In the genomic region with DNA sequence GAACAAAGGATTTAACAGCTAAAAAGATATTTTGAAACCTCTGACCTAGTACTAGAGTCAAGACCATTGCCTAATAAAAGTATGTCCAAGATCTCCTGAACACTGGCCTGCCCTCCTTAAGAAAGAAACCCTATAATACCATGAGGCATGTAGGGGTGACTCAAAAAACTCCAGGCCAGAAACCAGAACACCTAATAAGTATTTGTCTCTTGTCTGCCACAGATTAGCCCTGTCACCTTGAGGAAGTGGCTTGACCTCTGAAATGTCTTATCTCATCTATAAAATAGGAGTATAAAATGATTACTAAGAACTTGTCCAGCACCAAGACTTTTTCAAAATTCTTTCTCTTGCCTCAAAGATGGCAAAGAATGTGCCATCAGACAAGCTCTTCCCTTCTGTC, we compare ENCODE assay signal across 20 cellular contexts.
DNase-seq lines count a peak whose midpoint lies in the region; ATAC-seq and TF ChIP-seq lines count a peak whose summit lies in the region.
"Had no signal": no experiment of that assay in that cellular context is flagged by ENCODE, and none has a peak within 500 bp of the region (broad histone marks: within the 10 kb centered on the region; RNA-seq: fewer than 3 reads in every experiment).

No MANE protein-coding gene starts in this region.

- CTCF ChIA-PET in WTC11 (lab: Charles Lee) = no interaction called here

- TF ChIP-seq CTCF in WTC11 (IDR thresholded peaks at IDR 0.05) (no peak), endodermal cell (conservative IDR thresholded peaks at IDR 0.05) (no peak)

- POLR2A ChIA-PET in WTC11 (lab: Charles Lee) = no interaction called here

- H3K4me3 ChIP-seq in mesodermal cell (ENCODE audit: extremely low read depth, insufficient read depth, low read length, poor library complexity, severe bottlenecking) = no peak overlapping the region
- no peak overlapping the region for H3K4me3 ChIP-seq in endodermal cell (ENCODE audit: low read length)
- H3K4me3 ChIP-seq: K562, SJSA1 had no signal

- H3K36me3 Mint-ChIP-seq in WTC11 = peaks cover 4% of the 10 kb centered on the region; the same call in 1 of the 2 replicates
- peaks cover 7% of the 10 kb centered on the region for H3K36me3 Mint-ChIP-seq in endodermal cell (ENCODE audit: low read depth)

- no peak overlapping the region for H3K9ac ChIP-seq in endodermal cell (ENCODE audit: extremely low read depth, low read length, poor library complexity, severe bottlenecking)

- no peaks in the 10 kb centered on the region for H3K4me1 ChIP-seq in mesodermal cell (ENCODE audit: control insufficient read depth, insufficient read depth, low read length, poor library complexity, severe bottlenecking)
- H3K4me1 ChIP-seq in endodermal cell (ENCODE audit: control insufficient read depth, insufficient read depth, low read length) = peaks cover 4% of the 10 kb centered on the region
- H3K4me1 ChIP-seq: SJSA1 had no signal

- DNase-seq in EL (peak; percentile 2), HCEC 1CT (peak; percentile 3), WTC11 (ENCODE audit: low spot score) (no peak), endodermal cell (no peak), iPS-NIHi7 (ENCODE audit: extremely low spot score) (no peak), amniotic stem cell (lab: John Stamatoyannopoulos, UW) (no peak)
- DNase-seq: CD4-positive, CD25-positive, alpha-beta regulatory T cell; GOT3; NCI-H1105; NCI-H146; NCI-H2029; NCI-H2227 treated with DMSO at 0.1 percent for 48 hours; NCI-H510A had no signal

- ATAC-seq in WTC11 = no peak
- ATAC-seq: HCT116, HepG2, K562, Panc1 had no signal

- H3K27ac Mint-ChIP-seq in WTC11 (no peak overlapping the region), endodermal cell (no peak overlapping the region)
- H3K27ac Mint-ChIP-seq: CD4-positive, CD25-positive, alpha-beta regulatory T cell had no signal

- H3K4me3 Mint-ChIP-seq in WTC11 = no peak overlapping the region
- H3K4me3 Mint-ChIP-seq in endodermal cell = no peak overlapping the region
- H3K4me3 Mint-ChIP-seq: CD4-positive, CD25-positive, alpha-beta regulatory T cell had no signal

- peaks cover 6% of the 10 kb centered on the region; the same call in 1 of the 2 replicates for H3K9me3 Mint-ChIP-seq in WTC11
- H3K9me3 Mint-ChIP-seq in endodermal cell = peaks cover 7% of the 10 kb centered on the region

- no peaks in the 10 kb centered on the region for H3K4me1 Mint-ChIP-seq in WTC11
- no peaks in the 10 kb centered on the region for H3K4me1 Mint-ChIP-seq in endodermal cell

- H3K36me3 ChIP-seq in mesodermal cell (ENCODE audit: control insufficient read depth, insufficient read depth, low read length) = no peaks in the 10 kb centered on the region
- H3K36me3 ChIP-seq in endodermal cell (ENCODE audit: control insufficient read depth, insufficient read depth, low read length) = peaks cover 5% of the 10 kb centered on the region
- H3K36me3 ChIP-seq: SJSA1 had no signal

- H3K27me3 Mint-ChIP-seq in WTC11 (ENCODE audit: low read depth) (no peaks in the 10 kb centered on the region), endodermal cell (ENCODE audit: insufficient read depth) (no peaks in the 10 kb centered on the region)
- H3K27me3 Mint-ChIP-seq: CD4-positive, CD25-positive, alpha-beta regulatory T cell had no signal

- peak overlapping the region; percentile 10 for H3K27ac ChIP-seq in mesodermal cell (ENCODE audit: low read depth, low read length, severe bottlenecking)
- no peak overlapping the region for H3K27ac ChIP-seq in endodermal cell (ENCODE audit: low read depth, low read length)
- H3K27ac ChIP-seq: HL-60, SJSA1 had no signal

- H3K9me3 ChIP-seq in mesodermal cell (ENCODE audit: control insufficient read depth, low read length) = no peaks in the 10 kb centered on the region
- peaks cover 2% of the 10 kb centered on the region for H3K9me3 ChIP-seq in endodermal cell (ENCODE audit: control insufficient read depth, low read length)
- H3K9me3 ChIP-seq: SJSA1 had no signal

- H3K27me3 ChIP-seq in endodermal cell (ENCODE audit: control insufficient read depth, insufficient read depth, low read length, poor library complexity, severe bottlenecking) = no peaks in the 10 kb centered on the region
- H3K27me3 ChIP-seq: SJSA1 had no signal

TF ChIP-seq in WTC11, 78 proteins besides CTCF, POLR2A, EP300 and RAD21:
- TF ChIP-seq HMGA2 (CRISPR knock-in tag; IDR thresholded peaks at IDR 0.05) (peak; percentile 1; the same call in 1 of the 2 replicates), JAZF1 (CRISPR knock-in tag; IDR thresholded peaks at IDR 0.05) (no peak)

Comparison
In these comparisons a context has a peak if more than half of its experiments do, and no peak if none do; other contexts are left out.
1. DNase-seq: peak in EL (single experiment) and HCEC 1CT (single experiment); none in WTC11 (single experiment), endodermal cell (single experiment), iPS-NIHi7 (single experiment) and amniotic stem cell (single experiment).